15 cellular contexts compared by ENCODE assay signal in the genomic region with DNA sequence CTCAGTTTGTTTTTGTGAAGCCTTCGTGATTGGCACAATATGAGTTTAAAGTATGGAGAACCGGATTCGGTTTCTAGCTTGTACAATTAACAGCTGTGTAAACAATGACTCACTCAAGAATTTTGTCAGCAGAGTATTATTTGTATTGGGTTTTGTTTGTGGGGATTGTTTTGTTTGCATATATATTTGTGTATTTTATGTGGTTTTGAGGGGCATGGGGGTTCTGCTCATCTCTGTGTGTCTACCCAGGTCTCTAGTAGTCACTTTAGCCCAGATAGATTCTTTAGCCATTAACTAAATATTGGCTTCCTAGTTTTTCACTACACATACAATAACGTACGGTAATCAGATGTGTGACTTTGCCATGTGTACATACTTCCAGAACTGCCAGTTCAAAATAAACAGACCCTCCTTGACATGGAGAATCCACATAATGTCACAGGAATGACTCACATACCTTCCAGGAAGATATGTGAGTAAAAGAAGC. TPM values are rescaled to one million over a fixed set of nuclear protein-coding genes. Genes with fewer than 3 reads are reported as not detected.
DNase-seq lines count a peak whose midpoint lies in the region; ATAC-seq, FAIRE-seq and TF ChIP-seq lines count a peak whose summit lies in the region.
"Had no signal": no experiment of that assay in that cellular context is flagged by ENCODE, and none has a peak within 500 bp of the region (broad histone marks: within the 10 kb centered on the region; RNA-seq: fewer than 3 reads in every experiment).

No MANE protein-coding gene starts in this region.

- no peak overlapping the region for H3K4me3 Mint-ChIP-seq in progenitor cell of endocrine pancreas (ENCODE audit: low read depth)

- H3K4me3 ChIP-seq in bronchial epithelial cell (ENCODE audit: low read depth, low read length), result no peak overlapping the region

- no peaks in the 10 kb centered on the region for H3K9me3 Mint-ChIP-seq in progenitor cell of endocrine pancreas (ENCODE audit: low read depth)

- H3K27me3 Mint-ChIP-seq in progenitor cell of endocrine pancreas, result no peaks in the 10 kb centered on the region

- peak overlapping the region; percentile 92 for H3K27ac Mint-ChIP-seq in progenitor cell of endocrine pancreas

- ATAC-seq in GM18867 (IDR thresholded peaks at IDR 0.05; ENCODE audit: unreplicated experiment), result no peak

- CTCF ChIA-PET in GM10248 (lab: Yijun Ruan, JAX), result interaction anchor here (1.0 to 2.9 kb wide), 7 partner anchors 9 to 116 kb away, joined by 3 to 12 read pairs (median 3); a partner anchor contains a TSS

- FAIRE-seq in GM19239 (lab: Jason Lieb, UNC) (peak; percentile 8), bronchial epithelial cell (lab: Jason Lieb, UNC) (no peak)
- FAIRE-seq: H1, keratinocyte had no signal

- DNase-seq in GM19239 (ENCODE audit: insufficient read length, low spot score) (no peak), NCI-H2196 treated with DMSO at 0.1 percent for 48 hours (lab: John Stamatoyannopoulos, UW; ENCODE audit: unreplicated experiment) (peak; percentile 90), bronchial epithelial cell (ENCODE audit: low read depth) (peak; percentile 85), progenitor cell of endocrine pancreas (ENCODE audit: low spot score, unreplicated experiment) (no peak), GOT3 (lab: John Stamatoyannopoulos, UW) (no peak), GM10248 (ENCODE audit: extremely low spot score) (no peak), germinal center (ENCODE audit: low spot score) (no peak)
- DNase-seq: activated CD4-positive, alpha-beta T cell treated with anti-CD3 and anti-CD28 coated beads, Interleukin-2, amount 50 U/mL, for 1 hour; activated naive CD4-positive, alpha-beta T cell; cerebellar nuclear complex; stimulated activated naive CD4-positive, alpha-beta T cell; SW 1271 had no signal

- H3K36me3 Mint-ChIP-seq in progenitor cell of endocrine pancreas (ENCODE audit: insufficient read depth), result no peaks in the 10 kb centered on the region

- H3K4me1 Mint-ChIP-seq in progenitor cell of endocrine pancreas (ENCODE audit: low read depth), result peaks cover 14% of the 10 kb centered on the region

- H3K27me3 ChIP-seq in bronchial epithelial cell (ENCODE audit: control insufficient read depth, insufficient read depth, low read length), result no peaks in the 10 kb centered on the region

- POLR2A ChIA-PET in GM10248 (lab: Yijun Ruan, JAX), result no interaction called here

- TF ChIP-seq CTCF in bronchial epithelial cell (IDR thresholded peaks at IDR 0.05; ENCODE audit: insufficient read depth, low read length, severe bottlenecking) (no peak), progenitor cell of endocrine pancreas (IDR thresholded peaks at IDR 0.05; ENCODE audit: unreplicated experiment) (no peak), GM10248 (IDR thresholded peaks at IDR 0.05; ENCODE audit: control extremely low read depth, extremely low read depth, low read depth, missing control alignments) (no peak)

- no peaks in the 10 kb centered on the region for H3K36me3 ChIP-seq in bronchial epithelial cell (ENCODE audit: control insufficient read depth, insufficient read depth, low read length)

RNA-seq across cellular contexts. Expression of a gene that starts 7.5 kb away (rescaled TPM):
- not detected in 2 replicates for total RNA-seq in bronchial epithelial cell
- total RNA-seq in progenitor cell of endocrine pancreas, result not detected in 2 replicates
- total RNA-seq: H1 had no signal

RNA-seq across cellular contexts. Expression of a gene that starts 25.4 kb away (rescaled TPM):
- total RNA-seq in bronchial epithelial cell (not detected in 2 replicates), progenitor cell of endocrine pancreas (not detected in 2 replicates)
- total RNA-seq: H1 had no signal

RNA-seq across cellular contexts. Expression of a gene that starts 43.8 kb away (rescaled TPM):
- total RNA-seq in bronchial epithelial cell (not detected in 2 replicates), progenitor cell of endocrine pancreas (not detected in 2 replicates)
- total RNA-seq: H1 had no signal

RNA-seq across cellular contexts. Expression of a gene that starts 58.5 kb away (rescaled TPM):
- not detected in 2 replicates for total RNA-seq in bronchial epithelial cell
- not detected in 2 replicates for total RNA-seq in progenitor cell of endocrine pancreas
- total RNA-seq: H1 had no signal

Comparison
In these comparisons a context has a peak if more than half of its experiments do, and no peak if none do; other contexts are left out.
1. DNase-seq: peak in NCI-H2196 treated with DMSO at 0.1 percent for 48 hours (single experiment) and bronchial epithelial cell (single experiment); none in GM19239 (single experiment), progenitor cell of endocrine pancreas (single experiment), GOT3 (single experiment), GM10248 (single experiment) and germinal center (single experiment).